Comparison of ENCODE assay signal across 22 cellular contexts in the genomic region with DNA sequence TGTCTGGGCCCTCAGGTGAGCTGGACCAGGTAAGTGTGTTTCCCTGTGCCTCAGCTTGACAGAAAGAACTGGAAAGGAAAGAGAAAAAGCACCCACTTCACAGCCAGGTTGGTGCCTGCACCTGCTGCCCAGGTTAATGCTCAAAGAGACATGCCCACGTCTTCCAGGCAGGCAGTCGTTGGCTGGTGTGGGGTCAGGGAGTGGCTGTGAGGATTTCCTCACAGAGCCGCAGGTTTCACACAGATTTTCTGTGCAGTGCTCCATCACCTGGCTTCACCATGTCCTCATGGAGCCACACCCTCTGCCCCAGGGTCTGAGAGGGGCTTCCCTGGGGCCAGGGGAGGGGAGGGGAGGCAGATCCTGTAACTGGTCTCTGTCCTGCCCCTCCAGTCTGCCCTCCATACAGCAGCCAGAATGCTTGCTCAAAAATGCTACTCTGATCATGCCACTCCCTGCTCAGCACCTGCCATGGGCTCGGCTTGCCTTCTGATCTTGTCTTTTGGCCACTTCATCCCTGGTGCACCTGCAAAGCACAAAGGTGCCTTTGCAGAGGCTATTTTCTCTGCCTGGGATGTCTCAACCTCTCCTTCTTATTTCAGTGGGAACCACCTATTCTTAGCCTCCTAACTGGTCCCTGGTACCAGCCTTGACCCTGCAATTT.
DNase-seq lines count a peak whose midpoint lies in the region; ATAC-seq and TF ChIP-seq lines count a peak whose summit lies in the region.
"Had no signal": no experiment of that assay in that cellular context is flagged by ENCODE, and none has a peak within 500 bp of the region (broad histone marks: within the 10 kb centered on the region; RNA-seq: fewer than 3 reads in every experiment).

No MANE protein-coding gene starts in this region.

- H3K36me3 Mint-ChIP-seq in MCF 10A (ENCODE audit: insufficient read depth, unreplicated experiment), result peaks cover 49% of the 10 kb centered on the region
- H3K36me3 Mint-ChIP-seq: CD8-positive, alpha-beta T cell had no signal

- H3K4me1 ChIP-seq in mammary epithelial cell (ENCODE audit: insufficient read depth, low read length), result peaks cover 11% of the 10 kb centered on the region
- peaks cover 11% of the 10 kb centered on the region for H3K4me1 ChIP-seq in Panc1 (ENCODE audit: control insufficient read depth, insufficient read depth, low read length)
- H3K4me1 ChIP-seq in mucosa of descending colon (ENCODE audit: low read depth), result no peaks in the 10 kb centered on the region

- H4K20me1 ChIP-seq in mammary epithelial cell (ENCODE audit: insufficient read depth, low read length), result no peaks in the 10 kb centered on the region

- H3K9ac ChIP-seq in mammary epithelial cell (ENCODE audit: insufficient read depth, low read length), result no peak overlapping the region

- BruUV-seq in MCF 10A (replicated peaks; lab: Mats Ljungman, UMichigan) (no TSS peak), mammary epithelial cell (replicated peaks; lab: Mats Ljungman, UMichigan) (no TSS peak), Panc1 (replicated peaks; lab: Mats Ljungman, UMichigan) (no TSS peak)

- DNase-seq in MCF 10A (ENCODE audit: unreplicated experiment) (no peak), mammary epithelial cell (no peak), Panc1 (ENCODE audit: low read depth, low spot score) (no peak), mucosa of descending colon (no peak), NCI-H446 treated with DMSO at 0.1 percent for 48 hours (lab: John Stamatoyannopoulos, UW) (no peak)
- DNase-seq: CD8-positive, alpha-beta T cell; EL; GF-D8; H7; NCI-H1092; NCI-H1436; NCI-H187 treated with DMSO at 0.1 percent for 48 hours; NCI-H2171; NCI-H510A; NK-92 treated with Interleukin-12 subunit alpha and Interleukin-12 subunit beta, amount 100 ng/mL, for 24 hours; T-cell had no signal

- in situ Hi-C loops in mammary epithelial cell (cut with MboI; ENCODE audit: low sequenced_read_pairs in 2 of 2), result no loop called here
- in situ Hi-C loops in Panc1 (cut with HindIII; ENCODE audit: low pct_unique_long_range_greater_than_20kb, low sequenced_read_pairs), result no loop called here

- intact Hi-C loops in MCF 10A (cut with micrococcal nuclease), result no loop called here
- intact Hi-C loops in mammary epithelial cell (cut with micrococcal nuclease), result no loop called here
- intact Hi-C loops in Panc1 (cut with micrococcal nuclease; ENCODE audit: unreplicated experiment), result no loop called here
- intact Hi-C loops in mucosa of descending colon (cut with DNase I, micrococcal nuclease), result no loop called here

- H3K27me3 Mint-ChIP-seq in MCF 10A (ENCODE audit: insufficient read depth, unreplicated experiment), result no peaks in the 10 kb centered on the region

- no peak for TF ChIP-seq CTCF in MCF 10A (IDR thresholded peaks at IDR 0.05; ENCODE audit: unreplicated experiment)
- TF ChIP-seq CTCF in mammary epithelial cell (conservative IDR thresholded peaks at IDR 0.05 in 1 of 2, IDR thresholded peaks at IDR 0.05 in 1 of 2; ENCODE audit: extremely low read depth in 1 of 2, insufficient read depth in 1 of 2, low read depth in 1 of 2, low read length in 2 of 2), result no peak
- TF ChIP-seq CTCF in Panc1 (IDR thresholded peaks at IDR 0.05), result no peak
- no peak for TF ChIP-seq CTCF in mucosa of descending colon (IDR thresholded peaks at IDR 0.05)

- H3K4me3 ChIP-seq in mammary epithelial cell (replicated peaks in 1 of 3; ENCODE audit: insufficient read depth in 1 of 3, low read depth in 2 of 3, low read length in 3 of 3) (no peak overlapping the region), Panc1 (ENCODE audit: low read depth in 2 of 2, low read length in 2 of 2) (no peak overlapping the region), mucosa of descending colon (no peak overlapping the region)
- H3K4me3 ChIP-seq: K562 had no signal

- no peak overlapping the region for H3K4me2 ChIP-seq in mammary epithelial cell (ENCODE audit: insufficient read depth, low read depth, low read length)

- H3K36me3 ChIP-seq in mammary epithelial cell (ENCODE audit: insufficient read depth, low read length) (no peaks in the 10 kb centered on the region), Panc1 (ENCODE audit: control insufficient read depth, insufficient read depth, low read length) (no peaks in the 10 kb centered on the region), mucosa of descending colon (ENCODE audit: low read depth) (no peaks in the 10 kb centered on the region)

- H3K9me3 ChIP-seq in mammary epithelial cell (replicated peaks; ENCODE audit: insufficient read depth, low read length), result peaks cover 4% of the 10 kb centered on the region
- H3K9me3 ChIP-seq in Panc1 (ENCODE audit: control insufficient read depth, insufficient read depth, low read depth, low read length), result peaks cover 2% of the 10 kb centered on the region; the same call in 1 of the 2 replicates
- peaks cover 6% of the 10 kb centered on the region for H3K9me3 ChIP-seq in mucosa of descending colon

- peak overlapping the region; percentile 74 for H3K27ac Mint-ChIP-seq in MCF 10A (ENCODE audit: low read depth, unreplicated experiment)
- H3K27ac Mint-ChIP-seq: CD8-positive, alpha-beta T cell; T-cell had no signal

- no peak overlapping the region for H3K4me3 Mint-ChIP-seq in MCF 10A (ENCODE audit: unreplicated experiment)
- H3K4me3 Mint-ChIP-seq: CD8-positive, alpha-beta T cell; T-cell had no signal

- CTCF ChIA-PET in MCF 10A (lab: Yijun Ruan, JAX) (interaction anchor here (2.2 kb wide), 1 partner anchor 86 kb away, joined by 10 read pairs; no protein-coding TSS in a partner anchor), mammary epithelial cell (lab: Charles Lee; ENCODE audit: low non-redundant PET) (no interaction called here), Panc1 (lab: Charles Lee) (no interaction called here)

- H3K27ac ChIP-seq in mammary epithelial cell (ENCODE audit: insufficient read depth, low read depth, low read length) (no peak overlapping the region), Panc1 (ENCODE audit: low read length) (peak overlapping the region; percentile 49; the same call in 1 of the 2 replicates)
- H3K27ac ChIP-seq: HL-60 had no signal

- 100% methylated on average over 3 of the region's 4 CpGs for WGBS in mammary epithelial cell (ENCODE audit: low coverage, missing lambda C conversion rate)

- H3K79me2 ChIP-seq in mammary epithelial cell (ENCODE audit: insufficient read depth, low read length), result no peaks in the 10 kb centered on the region

- H2AFZ ChIP-seq in mammary epithelial cell (ENCODE audit: low read depth, low read length), result no peak overlapping the region

- dilution Hi-C loops in mammary epithelial cell (cut with HindIII; ENCODE audit: low sequenced_read_pairs), result no loop called here

- H3K27me3 ChIP-seq in mammary epithelial cell (ENCODE audit: insufficient read depth, low read length), result no peaks in the 10 kb centered on the region
- H3K27me3 ChIP-seq in Panc1 (ENCODE audit: control insufficient read depth, insufficient read depth, low read length), result no peaks in the 10 kb centered on the region

- ATAC-seq in Panc1, result no peak
- peak; percentile 60 for ATAC-seq in mucosa of descending colon
- ATAC-seq in GM18870 (IDR thresholded peaks at IDR 0.05; ENCODE audit: unreplicated experiment), result no peak
- ATAC-seq in HG02885 (IDR thresholded peaks at IDR 0.05; ENCODE audit: poor library complexity, unreplicated experiment), result no peak
- ATAC-seq: CD8-positive, alpha-beta T cell; HepG2; K562; SK-N-SH treated with all-trans-retinoic acid at 6 μM for 48 hours; T-cell had no signal

- H3K4me1 Mint-ChIP-seq in MCF 10A (ENCODE audit: insufficient read depth, unreplicated experiment), result peaks cover 42% of the 10 kb centered on the region

- peaks cover 16% of the 10 kb centered on the region for H3K9me3 Mint-ChIP-seq in MCF 10A (ENCODE audit: unreplicated experiment)

- POLR2A ChIA-PET in MCF 10A (lab: Yijun Ruan, JAX), result interaction anchor here (2.4 kb wide), 1 partner anchor 17 kb away, joined by 7 read pairs; no protein-coding TSS in a partner anchor
- POLR2A ChIA-PET in Panc1 (lab: Charles Lee), result no interaction called here
